In the genomic region with DNA sequence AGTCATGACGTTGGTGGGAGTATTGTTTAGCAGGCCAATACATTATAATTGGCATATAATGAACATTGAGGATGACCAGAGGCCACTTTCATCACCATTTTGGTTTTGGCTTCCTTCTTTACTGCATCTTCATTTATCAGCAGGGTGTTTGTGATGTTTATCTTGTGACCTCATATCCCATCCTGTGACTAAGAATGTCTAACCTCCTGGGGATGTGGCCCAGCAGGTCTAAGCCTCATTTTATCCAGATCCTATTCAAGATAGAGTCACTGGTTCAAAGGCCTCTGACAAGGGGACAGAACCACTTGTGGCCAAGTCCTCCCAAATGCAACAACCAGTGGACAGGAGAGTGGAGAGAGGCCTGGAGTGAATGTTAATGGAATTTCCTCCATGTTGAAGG, we compare ENCODE assay signal across 14 cellular contexts.
DNase-seq lines count a peak whose midpoint lies in the region; ATAC-seq and TF ChIP-seq lines count a peak whose summit lies in the region.
"Had no signal": no experiment of that assay in that cellular context is flagged by ENCODE, and none has a peak within 500 bp of the region (broad histone marks: within the 10 kb centered on the region; RNA-seq: fewer than 3 reads in every experiment).

No MANE protein-coding gene starts in this region.

- no peak overlapping the region for H3K27ac ChIP-seq in RWPE2 (ENCODE audit: poor library complexity, severe bottlenecking)

- H3K9me3 ChIP-seq in RWPE2 (ENCODE audit: severe bottlenecking) = no peaks in the 10 kb centered on the region

- no peak overlapping the region for H3K4me3 ChIP-seq in RWPE2 (ENCODE audit: severe bottlenecking)

- peaks cover 36 to 39% of the 10 kb centered on the region in 2 donors for H3K36me3 Mint-ChIP-seq in activated naive CD4-positive, alpha-beta T cell treated with anti-CD3 and anti-CD28 coated beads, Interleukin-2, amount 50 U/mL, for 72 hours

- TF ChIP-seq CTCF in RWPE2 (IDR thresholded peaks at IDR 0.05; ENCODE audit: poor library complexity, severe bottlenecking) = no peak

- no peak overlapping the region for H3K27ac Mint-ChIP-seq in activated naive CD4-positive, alpha-beta T cell treated with anti-CD3 and anti-CD28 coated beads, Interleukin-2, amount 50 U/mL, for 72 hours
- H3K27ac Mint-ChIP-seq: activated naive CD8-positive, alpha-beta T cell treated with anti-CD3 and anti-CD28 coated beads, Interleukin-2, amount 10 ng/mL, durations not matched to agents 7 days and 5 days had no signal

- DNase-seq in activated naive CD4-positive, alpha-beta T cell treated with anti-CD3 and anti-CD28 coated beads, Interleukin-2, amount 50 U/mL, for 72 hours (ENCODE audit: low spot score in 2 of 2) = no peak
- DNase-seq in activated naive CD4-positive, alpha-beta T cell treated with anti-CD3 and anti-CD28 coated beads, Interleukin-2, amount 50 U/mL, for 16 hours = no peak
- DNase-seq in RWPE2 (ENCODE audit: low spot score) (no peak), fibroblast of gingiva (ENCODE audit: low read depth) (peak; percentile 3), stromal cell of bone marrow (ENCODE audit: low read depth) (peak; percentile 20), 8988T (no peak), HK-2 (ENCODE audit: unreplicated experiment) (no peak)
- DNase-seq: activated CD4-positive, alpha-beta T cell treated with anti-CD3 and anti-CD28 coated beads for 4 hours; activated naive CD8-positive, alpha-beta T cell treated with anti-CD3 and anti-CD28 coated beads, Interleukin-2, amount 10 ng/mL, durations not matched to agents 7 days and 5 days; effector memory CD4-positive, alpha-beta T cell; NCI-H2081 treated with DMSO at 0.1 percent for 48 hours; nephron progenitor cell; stimulated activated CD4-positive, alpha-beta T cell treated with anti-CD3 and anti-CD28 coated beads, Interleukin-2, amount 100 ng/mL, for 24 hours had no signal

- H3K36me3 ChIP-seq in RWPE2 (ENCODE audit: low read depth) = no peaks in the 10 kb centered on the region

- H3K4me1 ChIP-seq in RWPE2 (ENCODE audit: insufficient read depth, poor library complexity, severe bottlenecking) = peaks cover 12% of the 10 kb centered on the region

- peaks cover 0 to 5% of the 10 kb centered on the region in 2 donors for H3K9me3 Mint-ChIP-seq in activated naive CD4-positive, alpha-beta T cell treated with anti-CD3 and anti-CD28 coated beads, Interleukin-2, amount 50 U/mL, for 72 hours
- H3K9me3 Mint-ChIP-seq: nephron progenitor cell had no signal

- ATAC-seq in activated naive CD4-positive, alpha-beta T cell treated with anti-CD3 and anti-CD28 coated beads, Interleukin-2, amount 50 U/mL, for 72 hours = peak; percentile 32 to 59
- ATAC-seq in RWPE2 (ENCODE audit: low read depth) (peak; percentile 61; the same call in 2 of the 3 replicates), HG03139 (IDR thresholded peaks at IDR 0.05; ENCODE audit: unreplicated experiment) (no peak)

- no peaks in the 10 kb centered on the region for H3K27me3 ChIP-seq in RWPE2 (ENCODE audit: insufficient read depth, poor library complexity, severe bottlenecking)

Comparison
In these comparisons a context has a peak if more than half of its experiments do, and no peak if none do; other contexts are left out.
1. DNase-seq: peak in fibroblast of gingiva (single experiment) and stromal cell of bone marrow (single experiment); none in activated naive CD4-positive, alpha-beta T cell treated with anti-CD3 and anti-CD28 coated beads, Interleukin-2, amount 50 U/mL, for 72 hours (0 of 2), activated naive CD4-positive, alpha-beta T cell treated with anti-CD3 and anti-CD28 coated beads, Interleukin-2, amount 50 U/mL, for 16 hours (single experiment), RWPE2 (single experiment), 8988T (single experiment) and HK-2 (single experiment).